ENCODE assay signal across 18 cellular contexts in genomic region chr15:78100886-78101285, GRCh38. TPM values are rescaled to one million over a fixed set of nuclear protein-coding genes. Genes with fewer than 3 reads are reported as not detected.
A peak's percentile ranks its signal among the peaks of the same experiment; 100 is the strongest.
DNase-seq lines count a peak whose midpoint lies in the region; ATAC-seq and TF ChIP-seq lines count a peak whose summit lies in the region.
"Had no signal": no experiment of that assay in that cellular context is flagged by ENCODE, and none has a peak within 500 bp of the region (broad histone marks: within the 10 kb centered on the region; RNA-seq: fewer than 3 reads in every experiment).

No MANE protein-coding gene starts in this region.

- TF ChIP-seq CTCF in activated CD8-positive, alpha-beta T cell treated with anti-CD3 and anti-CD28 coated beads for 36 hours (IDR thresholded peaks at IDR 0.05): no peak
- no peak for TF ChIP-seq CTCF in lower lobe of right lung (IDR thresholded peaks at IDR 0.05)

- no peaks in the 10 kb centered on the region for H3K36me3 ChIP-seq in lower lobe of right lung
- H3K36me3 ChIP-seq in aorta (ENCODE audit: control insufficient read depth in 1 of 2, insufficient read depth in 2 of 2, low read length in 1 of 2): no peaks in the 10 kb centered on the region

- no peak for ATAC-seq in activated naive CD8-positive, alpha-beta T cell treated with anti-CD3 and anti-CD28 coated beads, Interleukin-2, amount 10 ng/mL, durations not matched to agents 7 days and 5 days (ENCODE audit: low read depth)
- no peak for ATAC-seq in activated naive CD8-positive, alpha-beta T cell treated with anti-CD3 and anti-CD28 coated beads, Interleukin-2, amount 50 U/mL, for 24 hours
- no peak for ATAC-seq in activated CD8-positive, alpha-beta T cell treated with anti-CD3 and anti-CD28 coated beads for 36 hours
- no peak for ATAC-seq in lower lobe of right lung
- no peak for ATAC-seq in aorta (ENCODE audit: low FRiP score)

- H3K4me1 Mint-ChIP-seq in activated naive CD8-positive, alpha-beta T cell treated with anti-CD3 and anti-CD28 coated beads, Interleukin-2, amount 10 ng/mL, durations not matched to agents 7 days and 5 days: peaks cover 51% of the 10 kb centered on the region
- peaks cover 30% of the 10 kb centered on the region for H3K4me1 Mint-ChIP-seq in activated naive CD8-positive, alpha-beta T cell treated with anti-CD3 and anti-CD28 coated beads, Interleukin-2, amount 50 U/mL, for 24 hours
- H3K4me1 Mint-ChIP-seq in activated CD8-positive, alpha-beta T cell treated with anti-CD3 and anti-CD28 coated beads for 36 hours (ENCODE audit: low read depth): peaks cover 36% of the 10 kb centered on the region
- peaks cover 37% of the 10 kb centered on the region for H3K4me1 Mint-ChIP-seq in activated T-helper 2 cell treated with anti-CD3 and anti-CD28 coated beads, Interferon-gamma antibody, Interleukin-2, Interleukin-4, amounts not matched to agents 10 μg/mL and 5 μg/mL and 100 μg/mL, durations not matched to agents 14 hours and 24 hours and 36 hours (ENCODE audit: low read depth)

- WGBS in aorta, 2 donors: 52 to 77% methylated on average over 2 of the region's 2 CpGs

- H3K36me3 Mint-ChIP-seq in activated naive CD8-positive, alpha-beta T cell treated with anti-CD3 and anti-CD28 coated beads, Interleukin-2, amount 10 ng/mL, durations not matched to agents 7 days and 5 days: peaks cover 1% of the 10 kb centered on the region
- H3K36me3 Mint-ChIP-seq in activated naive CD8-positive, alpha-beta T cell treated with anti-CD3 and anti-CD28 coated beads, Interleukin-2, amount 50 U/mL, for 24 hours (ENCODE audit: low read depth): no peaks in the 10 kb centered on the region
- H3K36me3 Mint-ChIP-seq in activated CD8-positive, alpha-beta T cell treated with anti-CD3 and anti-CD28 coated beads for 36 hours (ENCODE audit: low read depth): no peaks in the 10 kb centered on the region
- H3K36me3 Mint-ChIP-seq in activated T-helper 2 cell treated with anti-CD3 and anti-CD28 coated beads, Interferon-gamma antibody, Interleukin-2, Interleukin-4, amounts not matched to agents 10 μg/mL and 5 μg/mL and 100 μg/mL, durations not matched to agents 14 hours and 24 hours and 36 hours (ENCODE audit: low read depth): no peaks in the 10 kb centered on the region

- H3K27ac Mint-ChIP-seq in activated naive CD8-positive, alpha-beta T cell treated with anti-CD3 and anti-CD28 coated beads, Interleukin-2, amount 10 ng/mL, durations not matched to agents 7 days and 5 days: peak overlapping the region; percentile 70
- no peak overlapping the region for H3K27ac Mint-ChIP-seq in activated naive CD8-positive, alpha-beta T cell treated with anti-CD3 and anti-CD28 coated beads, Interleukin-2, amount 50 U/mL, for 24 hours
- H3K27ac Mint-ChIP-seq in activated CD8-positive, alpha-beta T cell treated with anti-CD3 and anti-CD28 coated beads for 36 hours: peak overlapping the region; percentile 4
- no peak overlapping the region for H3K27ac Mint-ChIP-seq in activated T-helper 2 cell treated with anti-CD3 and anti-CD28 coated beads, Interferon-gamma antibody, Interleukin-2, Interleukin-4, amounts not matched to agents 10 μg/mL and 5 μg/mL and 100 μg/mL, durations not matched to agents 14 hours and 24 hours and 36 hours

- H3K4me1 ChIP-seq in lower lobe of right lung (peaks cover 22% of the 10 kb centered on the region), aorta (ENCODE audit: control insufficient read depth in 1 of 2, insufficient read depth in 2 of 2, low read length in 2 of 2) (no peaks in the 10 kb centered on the region)

- CTCF ChIA-PET in activated CD8-positive, alpha-beta T cell treated with anti-CD3 and anti-CD28 coated beads for 36 hours (lab: Charles Lee): interaction anchor here (1.0 to 1.5 kb wide), 3 partner anchors 10 to 140 kb away, joined by 3 to 5 read pairs (median 3); no protein-coding TSS in a partner anchor

- H3K9me3 ChIP-seq in lower lobe of right lung: no peaks in the 10 kb centered on the region
- no peaks in the 10 kb centered on the region for H3K9me3 ChIP-seq in aorta (ENCODE audit: control insufficient read depth, low read length)
- H3K9me3 ChIP-seq: Caco-2 had no signal

- H3K9me3 Mint-ChIP-seq in activated naive CD8-positive, alpha-beta T cell treated with anti-CD3 and anti-CD28 coated beads, Interleukin-2, amount 10 ng/mL, durations not matched to agents 7 days and 5 days: no peaks in the 10 kb centered on the region
- H3K9me3 Mint-ChIP-seq in activated naive CD8-positive, alpha-beta T cell treated with anti-CD3 and anti-CD28 coated beads, Interleukin-2, amount 50 U/mL, for 24 hours: no peaks in the 10 kb centered on the region
- H3K9me3 Mint-ChIP-seq in activated CD8-positive, alpha-beta T cell treated with anti-CD3 and anti-CD28 coated beads for 36 hours: no peaks in the 10 kb centered on the region
- no peaks in the 10 kb centered on the region for H3K9me3 Mint-ChIP-seq in activated T-helper 2 cell treated with anti-CD3 and anti-CD28 coated beads, Interferon-gamma antibody, Interleukin-2, Interleukin-4, amounts not matched to agents 10 μg/mL and 5 μg/mL and 100 μg/mL, durations not matched to agents 14 hours and 24 hours and 36 hours

- no peak for DNase-seq in activated naive CD8-positive, alpha-beta T cell treated with anti-CD3 and anti-CD28 coated beads, Interleukin-2, amount 10 ng/mL, durations not matched to agents 7 days and 5 days
- DNase-seq in activated naive CD8-positive, alpha-beta T cell treated with anti-CD3 and anti-CD28 coated beads, Interleukin-2, amount 50 U/mL, for 24 hours: no peak
- no peak for DNase-seq in activated CD8-positive, alpha-beta T cell treated with anti-CD3 and anti-CD28 coated beads for 36 hours
- peak; percentile 14 for DNase-seq in lower lobe of right lung
- DNase-seq in aorta: peak; percentile 9 to 33
- DNase-seq in DMS79 treated with DMSO at 0.1 percent for 48 hours (lab: John Stamatoyannopoulos, UW): no peak
- no peak for DNase-seq in activated T-helper 2 cell treated with anti-CD3 and anti-CD28 coated beads, Interferon-gamma antibody, Interleukin-2, Interleukin-4, amounts not matched to agents 10 μg/mL and 5 μg/mL and 100 μg/mL, durations not matched to agents 14 hours and 24 hours and 36 hours (ENCODE audit: low spot score)
- DNase-seq: DMS153, EL, KG1, NCI-H1436, NCI-H2029 treated with DMSO at 0.1 percent for 48 hours, NCI-H748 treated with DMSO at 0.1 percent for 48 hours, OCI-M1, RPMI8226 had no signal

- H3K27ac ChIP-seq in lower lobe of right lung (no peak overlapping the region), aorta (ENCODE audit: low read depth in 1 of 2, low read length in 2 of 2) (no peak overlapping the region)

- POLR2A ChIA-PET in activated naive CD8-positive, alpha-beta T cell treated with anti-CD3 and anti-CD28 coated beads, Interleukin-2, amount 10 ng/mL, durations not matched to agents 7 days and 5 days (lab: Charles Lee): interaction anchor here (1.5 kb wide), 1 partner anchor 9 kb away, joined by 6 read pairs; the partner anchor contains the start of gene SH2D7
- POLR2A ChIA-PET in activated CD8-positive, alpha-beta T cell treated with anti-CD3 and anti-CD28 coated beads for 36 hours (lab: Charles Lee): interaction anchor here (0.7 kb wide), 1 partner anchor 77 kb away, joined by 3 read pairs; no protein-coding TSS in a partner anchor

- H3K4me3 Mint-ChIP-seq in activated naive CD8-positive, alpha-beta T cell treated with anti-CD3 and anti-CD28 coated beads, Interleukin-2, amount 10 ng/mL, durations not matched to agents 7 days and 5 days: no peak overlapping the region
- no peak overlapping the region for H3K4me3 Mint-ChIP-seq in activated naive CD8-positive, alpha-beta T cell treated with anti-CD3 and anti-CD28 coated beads, Interleukin-2, amount 50 U/mL, for 24 hours
- H3K4me3 Mint-ChIP-seq in activated CD8-positive, alpha-beta T cell treated with anti-CD3 and anti-CD28 coated beads for 36 hours: no peak overlapping the region
- H3K4me3 Mint-ChIP-seq in activated T-helper 2 cell treated with anti-CD3 and anti-CD28 coated beads, Interferon-gamma antibody, Interleukin-2, Interleukin-4, amounts not matched to agents 10 μg/mL and 5 μg/mL and 100 μg/mL, durations not matched to agents 14 hours and 24 hours and 36 hours (ENCODE audit: low read depth): no peak overlapping the region

- no peaks in the 10 kb centered on the region for H3K27me3 Mint-ChIP-seq in activated naive CD8-positive, alpha-beta T cell treated with anti-CD3 and anti-CD28 coated beads, Interleukin-2, amount 10 ng/mL, durations not matched to agents 7 days and 5 days
- no peaks in the 10 kb centered on the region for H3K27me3 Mint-ChIP-seq in activated naive CD8-positive, alpha-beta T cell treated with anti-CD3 and anti-CD28 coated beads, Interleukin-2, amount 50 U/mL, for 24 hours
- H3K27me3 Mint-ChIP-seq in activated CD8-positive, alpha-beta T cell treated with anti-CD3 and anti-CD28 coated beads for 36 hours: no peaks in the 10 kb centered on the region
- no peaks in the 10 kb centered on the region for H3K27me3 Mint-ChIP-seq in activated T-helper 2 cell treated with anti-CD3 and anti-CD28 coated beads, Interferon-gamma antibody, Interleukin-2, Interleukin-4, amounts not matched to agents 10 μg/mL and 5 μg/mL and 100 μg/mL, durations not matched to agents 14 hours and 24 hours and 36 hours (ENCODE audit: low read depth)

- H3K4me3 ChIP-seq in lower lobe of right lung: no peak overlapping the region
- H3K4me3 ChIP-seq in aorta (ENCODE audit: low read length in 2 of 2): no peak overlapping the region

- intact Hi-C loops in activated CD8-positive, alpha-beta T cell treated with anti-CD3 and anti-CD28 coated beads for 36 hours (cut with micrococcal nuclease): no loop called here
- intact Hi-C loops in lower lobe of right lung (cut with DNase I) (no loop called here), aorta (cut with DNase I) (no loop called here)
- intact Hi-C loops in activated T-helper 2 cell treated with anti-CD3 and anti-CD28 coated beads, Interferon-gamma antibody, Interleukin-2, Interleukin-4, amounts not matched to agents 10 μg/mL and 5 μg/mL and 100 μg/mL, durations not matched to agents 14 hours and 24 hours and 36 hours (cut with micrococcal nuclease): loop anchor here (5.0 kb wide), 1 partner anchor 34 kb away; no protein-coding TSS in a partner anchor

- H3K27me3 ChIP-seq in lower lobe of right lung (ENCODE audit: low read depth): no peaks in the 10 kb centered on the region
- no peaks in the 10 kb centered on the region for H3K27me3 ChIP-seq in aorta (ENCODE audit: control insufficient read depth in 1 of 2, insufficient read depth in 2 of 2, low read length in 1 of 2)

RNA-seq across cellular contexts. Expression of gene SH2D7, which starts 8.5 kb away (rescaled TPM):
- under 1 TPM in 1 of 2 experiments, not detected in 1; 0.11 TPM for total RNA-seq in activated naive CD8-positive, alpha-beta T cell treated with anti-CD3 and anti-CD28 coated beads, Interleukin-2, amount 10 ng/mL, durations not matched to agents 7 days and 5 days
- total RNA-seq in activated CD8-positive, alpha-beta T cell treated with anti-CD3 and anti-CD28 coated beads for 36 hours: not detected
- total RNA-seq in lower lobe of right lung (not detected), aorta (not detected)
- polyA plus RNA-seq in aorta: 1 to 10 TPM in 1 of 2 donors, not detected in 1; 1.0 TPM
- total RNA-seq in activated T-helper 2 cell treated with anti-CD3 and anti-CD28 coated beads, Interferon-gamma antibody, Interleukin-2, Interleukin-4, amounts not matched to agents 10 μg/mL and 5 μg/mL and 100 μg/mL, durations not matched to agents 14 hours and 24 hours and 36 hours: not detected in 2 replicates
- total RNA-seq: Caco-2, H1, NCI-H460 had no signal
- polyA plus RNA-seq: H1 had no signal

RNA-seq across cellular contexts. Expression of gene TBC1D2B, which starts 23.4 kb away (rescaled TPM):
- total RNA-seq in activated naive CD8-positive, alpha-beta T cell treated with anti-CD3 and anti-CD28 coated beads, Interleukin-2, amount 10 ng/mL, durations not matched to agents 7 days and 5 days: 100 to 1,000 TPM; 123 to 125 TPM
- total RNA-seq in activated CD8-positive, alpha-beta T cell treated with anti-CD3 and anti-CD28 coated beads for 36 hours: 10 to 100 TPM; 62.9 to 65.7 TPM
- total RNA-seq in lower lobe of right lung: 69.8 TPM
- 100 to 1,000 TPM in 1 of 2 donors, 10 to 100 TPM in 1; 49.0 to 109 TPM for total RNA-seq in aorta
- 10 to 100 TPM in 1 of 2 donors, 1 to 10 TPM in 1; 9.8 to 57.5 TPM for polyA plus RNA-seq in aorta
- 55.0 and 63.5 TPM in 2 replicates for total RNA-seq in activated T-helper 2 cell treated with anti-CD3 and anti-CD28 coated beads, Interferon-gamma antibody, Interleukin-2, Interleukin-4, amounts not matched to agents 10 μg/mL and 5 μg/mL and 100 μg/mL, durations not matched to agents 14 hours and 24 hours and 36 hours

RNA-seq across cellular contexts. Expression of gene CIB2, which starts 30.4 kb away (rescaled TPM):
- 1 to 10 TPM in 1 of 2 experiments, under 1 TPM in 1; 0.88 to 1.5 TPM for total RNA-seq in activated naive CD8-positive, alpha-beta T cell treated with anti-CD3 and anti-CD28 coated beads, Interleukin-2, amount 10 ng/mL, durations not matched to agents 7 days and 5 days
- 1 to 10 TPM; 1.6 TPM for total RNA-seq in activated CD8-positive, alpha-beta T cell treated with anti-CD3 and anti-CD28 coated beads for 36 hours
- 2.2 TPM for total RNA-seq in lower lobe of right lung
- total RNA-seq in aorta: 1 to 10 TPM; 6.3 to 6.9 TPM
- 1 to 10 TPM; 8.4 to 9.1 TPM for polyA plus RNA-seq in aorta
- total RNA-seq in activated T-helper 2 cell treated with anti-CD3 and anti-CD28 coated beads, Interferon-gamma antibody, Interleukin-2, Interleukin-4, amounts not matched to agents 10 μg/mL and 5 μg/mL and 100 μg/mL, durations not matched to agents 14 hours and 24 hours and 36 hours: 1.8 and 2.2 TPM in 2 replicates

RNA-seq across cellular contexts. Expression of gene IDH3A, which starts 48.3 kb away (rescaled TPM):
- total RNA-seq in activated naive CD8-positive, alpha-beta T cell treated with anti-CD3 and anti-CD28 coated beads, Interleukin-2, amount 10 ng/mL, durations not matched to agents 7 days and 5 days: 10 to 100 TPM; 54.5 to 82.8 TPM
- total RNA-seq in activated CD8-positive, alpha-beta T cell treated with anti-CD3 and anti-CD28 coated beads for 36 hours: 100 to 1,000 TPM; 106 to 110 TPM
- total RNA-seq in lower lobe of right lung (78.3 TPM), aorta (10 to 100 TPM; 60.7 to 68.3 TPM)
- 10 to 100 TPM; 36.7 to 99.3 TPM for polyA plus RNA-seq in aorta
- 132 and 152 TPM in 2 replicates for total RNA-seq in activated T-helper 2 cell treated with anti-CD3 and anti-CD28 coated beads, Interferon-gamma antibody, Interleukin-2, Interleukin-4, amounts not matched to agents 10 μg/mL and 5 μg/mL and 100 μg/mL, durations not matched to agents 14 hours and 24 hours and 36 hours

Comparison
In these comparisons a context has a peak if more than half of its experiments do, and no peak if none do; other contexts are left out.
1. H3K27ac Mint-ChIP-seq: peak in activated naive CD8-positive, alpha-beta T cell treated with anti-CD3 and anti-CD28 coated beads, Interleukin-2, amount 10 ng/mL, durations not matched to agents 7 days and 5 days (single experiment) and activated CD8-positive, alpha-beta T cell treated with anti-CD3 and anti-CD28 coated beads for 36 hours (single experiment); none in activated naive CD8-positive, alpha-beta T cell treated with anti-CD3 and anti-CD28 coated beads, Interleukin-2, amount 50 U/mL, for 24 hours (single experiment) and activated T-helper 2 cell treated with anti-CD3 and anti-CD28 coated beads, Interferon-gamma antibody, Interleukin-2, Interleukin-4, amounts not matched to agents 10 μg/mL and 5 μg/mL and 100 μg/mL, durations not matched to agents 14 hours and 24 hours and 36 hours (single experiment).
2. DNase-seq: peak in lower lobe of right lung (single experiment) and aorta (2 of 2); none in activated naive CD8-positive, alpha-beta T cell treated with anti-CD3 and anti-CD28 coated beads, Interleukin-2, amount 10 ng/mL, durations not matched to agents 7 days and 5 days (single experiment), activated naive CD8-positive, alpha-beta T cell treated with anti-CD3 and anti-CD28 coated beads, Interleukin-2, amount 50 U/mL, for 24 hours (single experiment), activated CD8-positive, alpha-beta T cell treated with anti-CD3 and anti-CD28 coated beads for 36 hours (single experiment), DMS79 treated with DMSO at 0.1 percent for 48 hours (single experiment) and activated T-helper 2 cell treated with anti-CD3 and anti-CD28 coated beads, Interferon-gamma antibody, Interleukin-2, Interleukin-4, amounts not matched to agents 10 μg/mL and 5 μg/mL and 100 μg/mL, durations not matched to agents 14 hours and 24 hours and 36 hours (single experiment).